Comparison of ENCODE assay signal across 22 cellular contexts in genomic region chr9:111934747-111935146, GRCh38.
"Had no signal": no experiment of that assay in that cellular context is flagged by ENCODE, and none has a peak within 500 bp of the region (broad histone marks: within the 10 kb centered on the region; RNA-seq: fewer than 3 reads in every experiment).

No MANE protein-coding gene starts in this region.

- H3K4me1 Mint-ChIP-seq: endodermal cell, neural crest cell had no signal

- H3K9me3 Mint-ChIP-seq: activated naive CD4-positive, alpha-beta T cell treated with anti-CD3 and anti-CD28 coated beads for 36 hours; activated T-helper 2 cell treated with anti-CD3 and anti-CD28 coated beads, Interferon-gamma antibody, Interleukin-2, Interleukin-4, amounts not matched to agents 10 μg/mL and 5 μg/mL and 100 μg/mL, durations not matched to agents 14 hours and 24 hours and 36 hours; endodermal cell had no signal

- DNase-seq: activated naive CD4-positive, alpha-beta T cell treated with anti-CD3 and anti-CD28 coated beads for 36 hours; activated naive CD8-positive, alpha-beta T cell treated with anti-CD3 and anti-CD28 coated beads, Interleukin-2, amount 50 U/mL, for 24 hours; anterior cingulate cortex; brain microvascular endothelial cell; colonic mucosa; endodermal cell; foreskin keratinocyte; left cardiac atrium; lower lobe of right lung; stimulated activated CD4-positive, alpha-beta T cell treated with anti-CD3 and anti-CD28 coated beads, Interleukin-2, amount 100 ng/mL, for 24 hours; T1000; transverse colon had no signal

- H3K36me3 ChIP-seq: prostate gland had no signal

- H2AFZ ChIP-seq: hepatocyte had no signal

- H3K4me3 ChIP-seq: colonic mucosa, hepatocyte, lower lobe of right lung, prostate gland, right atrium auricular region, suprapubic skin, transverse colon, vagina had no signal

- H3K27ac ChIP-seq: brain microvascular endothelial cell, colonic mucosa, foreskin keratinocyte, hepatocyte, lower lobe of right lung, prostate gland, right atrium auricular region, suprapubic skin, transverse colon, vagina had no signal

- H3K4me2 ChIP-seq: hepatocyte had no signal

- H3K27ac Mint-ChIP-seq: activated naive CD4-positive, alpha-beta T cell treated with anti-CD3 and anti-CD28 coated beads for 36 hours; activated naive CD8-positive, alpha-beta T cell treated with anti-CD3 and anti-CD28 coated beads, Interleukin-2, amount 50 U/mL, for 24 hours; activated T-helper 2 cell treated with anti-CD3 and anti-CD28 coated beads, Interferon-gamma antibody, Interleukin-2, Interleukin-4, amounts not matched to agents 10 μg/mL and 5 μg/mL and 100 μg/mL, durations not matched to agents 14 hours and 24 hours and 36 hours; endodermal cell; stimulated activated naive CD8-positive, alpha-beta T cell treated with anti-CD3 and anti-CD28 coated beads, Interleukin-15, Interleukin-2, amounts not matched to agents 100 ng/mL and 50 ng/mL, for 24 hours had no signal

- H3K4me1 ChIP-seq: colonic mucosa, foreskin keratinocyte, prostate gland had no signal

- H3K4me3 Mint-ChIP-seq: activated naive CD4-positive, alpha-beta T cell treated with anti-CD3 and anti-CD28 coated beads for 36 hours; activated naive CD8-positive, alpha-beta T cell treated with anti-CD3 and anti-CD28 coated beads, Interleukin-2, amount 50 U/mL, for 24 hours; central memory CD8-positive, alpha-beta T cell; endodermal cell; neural crest cell; stimulated activated naive CD8-positive, alpha-beta T cell treated with anti-CD3 and anti-CD28 coated beads, Interleukin-15, Interleukin-2, amounts not matched to agents 100 ng/mL and 50 ng/mL, for 24 hours had no signal

- H3K9me3 ChIP-seq: colonic mucosa, lower lobe of right lung, prostate gland, right atrium auricular region, suprapubic skin, transverse colon, vagina had no signal

- H3K27me3 ChIP-seq: brain microvascular endothelial cell, colonic mucosa, foreskin keratinocyte, hepatocyte, right atrium auricular region, suprapubic skin, transverse colon, vagina had no signal

- H3K27me3 Mint-ChIP-seq: activated naive CD8-positive, alpha-beta T cell treated with anti-CD3 and anti-CD28 coated beads, Interleukin-2, amount 50 U/mL, for 24 hours; central memory CD8-positive, alpha-beta T cell; stimulated activated naive CD8-positive, alpha-beta T cell treated with anti-CD3 and anti-CD28 coated beads, Interleukin-15, Interleukin-2, amounts not matched to agents 100 ng/mL and 50 ng/mL, for 24 hours had no signal

- ATAC-seq: activated CD4-positive, CD25-positive, alpha-beta regulatory T cell treated with anti-CD3 and anti-CD28 coated beads, Interleukin-2, amount 50 U/mL, for 24 hours; activated naive CD8-positive, alpha-beta T cell treated with anti-CD3 and anti-CD28 coated beads, Interleukin-2, amount 50 U/mL, for 24 hours; foreskin keratinocyte; left cardiac atrium; lower lobe of right lung had no signal
